In the genomic region with DNA sequence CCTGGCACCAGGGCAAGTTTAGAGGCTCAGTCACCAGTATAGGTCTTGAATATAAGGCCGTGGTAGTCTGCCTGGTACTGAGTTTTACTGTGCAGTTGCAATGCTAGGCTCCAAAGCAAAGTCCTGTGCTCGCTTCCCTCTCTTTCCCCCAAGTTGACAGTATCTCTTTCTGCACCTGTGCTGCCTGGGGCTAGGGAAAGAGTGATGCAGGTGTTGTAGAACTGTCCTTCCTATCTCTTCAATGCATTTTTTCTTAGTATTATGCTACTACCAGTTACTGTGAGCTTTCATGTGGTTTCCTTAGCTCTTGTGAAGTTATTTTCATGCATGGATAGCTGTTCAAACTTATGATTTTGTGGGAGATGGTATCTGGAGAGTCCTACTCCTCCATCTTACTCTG, we compare ENCODE assay signal across 30 cellular contexts.
"Had no signal": no experiment of that assay in that cellular context is flagged by ENCODE, and none has a peak within 500 bp of the region (broad histone marks: within the 10 kb centered on the region; RNA-seq: fewer than 3 reads in every experiment).

No MANE protein-coding gene starts in this region.

- H3K27me3 ChIP-seq: adrenal gland, ascending aorta, cardiac muscle cell had no signal

- H3K36me3 ChIP-seq: adrenal gland, ascending aorta, cardiac muscle cell had no signal

- ATAC-seq: activated CD8-positive, alpha-beta T cell treated with anti-CD3 and anti-CD28 coated beads for 36 hours; activated naive CD4-positive, alpha-beta T cell treated with anti-CD3 and anti-CD28 coated beads, Interleukin-2, amount 50 U/mL, for 72 hours; activated T-cell treated with anti-CD3 and anti-CD28 coated beads, Interleukin-2, amount 50 U/mL, for 4 hours; activated T-cell treated with anti-CD3 and anti-CD28 coated beads, Interleukin-2, amount 50 U/mL, for 72 hours; activated T-helper 17 cell treated with anti-CD3 and anti-CD28 coated beads, Interleukin-2, amount 50 U/mL, for 72 hours had no signal

- DNase-seq: activated B cell treated with CpG ODN at 0.5 μM for 24 hours; activated CD4-positive, alpha-beta memory T cell treated with anti-CD3 and anti-CD28 coated beads for 36 hours; activated CD4-positive, alpha-beta T cell treated with anti-CD3 and anti-CD28 coated beads for 4 hours; activated CD4-positive, alpha-beta T cell treated with anti-CD3 and anti-CD28 coated beads, Interleukin-2, amount 10 ng/mL, durations not matched to agents 24 days and 14 days; activated CD4-positive, alpha-beta T cell treated with anti-CD3 and anti-CD28 coated beads, Interleukin-2, amount 50 U/mL, for 1 hour; activated CD4-positive, alpha-beta T cell treated with anti-CD3 and anti-CD28 coated beads, Interleukin-2, amount 50 U/mL, for 4 hours; activated CD4-positive, CD25-positive, alpha-beta regulatory T cell treated with anti-CD3 and anti-CD28 coated beads, Interleukin-2, amount 50 U/mL, for 72 hours; activated CD8-positive, alpha-beta memory T cell treated with anti-CD3 and anti-CD28 coated beads, Interleukin-2, amount 50 U/mL, for 4 hours; activated CD8-positive, alpha-beta T cell treated with anti-CD3 and anti-CD28 coated beads for 36 hours; activated effector memory CD4-positive, alpha-beta T cell treated with anti-CD3 and anti-CD28 coated beads, Interleukin-2, amount 50 U/mL, for 16 hours; activated gamma-delta T cell treated with Interleukin-2 at 50 U/mL for 16 hours; activated naive CD4-positive, alpha-beta T cell; activated naive CD4-positive, alpha-beta T cell treated with anti-CD3 and anti-CD28 coated beads for 36 hours; activated naive CD4-positive, alpha-beta T cell treated with anti-CD3 and anti-CD28 coated beads, Interleukin-2, amount 50 U/mL, for 16 hours; activated naive CD8-positive, alpha-beta T cell treated with anti-CD3 and anti-CD28 coated beads for 36 hours; activated T-cell treated with anti-CD3 and anti-CD28 coated beads for 4 hours; activated T-cell treated with anti-CD3 and anti-CD28 coated beads, Interleukin-2, amount 50 U/mL, for 1 hour; activated T-cell treated with anti-CD3 and anti-CD28 coated beads, Interleukin-2, amount 50 U/mL, for 4 hours; activated T-cell treated with anti-CD3 and anti-CD28 coated beads, Interleukin-2, amount 50 U/mL, for 72 hours; adrenal gland; amniotic stem cell; caudate nucleus; cerebellar nuclear complex; T-helper 2 cell; T-helper 9 cell had no signal

- H3K27ac ChIP-seq: adrenal gland, ascending aorta, cardiac muscle cell, VCaP had no signal

- H3K4me1 ChIP-seq: adrenal gland, ascending aorta had no signal

- H3K4me3 ChIP-seq: adrenal gland, ascending aorta, cardiac muscle cell had no signal
